1 cellular context compared by ENCODE assay signal in the genomic region with DNA sequence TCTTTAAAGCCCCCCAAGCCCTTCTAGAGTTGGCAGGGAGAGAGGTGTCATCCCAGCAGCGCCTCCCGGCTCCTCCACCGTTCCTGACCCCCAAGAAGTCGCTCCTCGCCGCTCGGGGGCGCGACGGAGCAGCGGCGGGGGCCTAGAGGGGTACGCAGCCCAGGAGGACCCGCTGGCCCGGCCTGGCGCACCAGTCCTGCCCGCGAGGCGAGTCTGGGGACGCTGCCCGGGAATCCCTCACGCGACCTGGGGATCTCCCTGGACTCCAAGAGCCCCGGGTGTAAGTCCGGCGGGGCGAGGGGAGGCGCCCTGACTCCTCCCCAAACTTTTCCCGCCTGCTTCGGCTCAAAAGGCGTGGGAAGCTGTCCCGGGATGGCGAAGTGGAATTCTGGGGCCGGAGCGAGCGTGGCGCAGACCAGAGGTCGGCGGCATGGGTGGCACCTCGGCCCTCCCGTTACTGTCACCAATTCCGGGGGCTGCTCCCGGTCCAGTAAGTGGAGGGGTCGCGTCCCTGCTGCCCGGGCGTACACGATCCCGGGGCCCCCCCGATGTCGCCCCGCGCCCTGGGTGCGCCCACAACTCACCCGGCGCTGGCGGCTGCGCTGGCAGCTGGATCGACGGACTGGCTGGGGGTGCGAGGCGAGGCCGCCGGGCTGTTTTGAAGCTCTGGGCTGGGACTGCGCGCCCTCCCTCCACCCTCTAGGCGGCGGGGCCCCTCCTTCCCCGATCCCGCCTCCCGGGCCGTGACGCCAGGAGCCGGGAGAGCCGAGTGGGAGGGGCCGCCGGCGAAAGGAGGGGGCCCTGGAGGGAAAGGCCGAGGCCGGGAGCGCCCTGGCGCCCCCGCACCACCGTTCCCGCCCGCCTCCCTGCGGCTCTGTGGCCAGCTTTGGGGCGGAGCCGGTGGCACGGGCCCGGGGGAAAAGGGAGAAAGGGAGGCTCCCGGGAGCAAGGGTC.
TF ChIP-seq lines count a peak whose summit lies in the region.

A gene with protein sequence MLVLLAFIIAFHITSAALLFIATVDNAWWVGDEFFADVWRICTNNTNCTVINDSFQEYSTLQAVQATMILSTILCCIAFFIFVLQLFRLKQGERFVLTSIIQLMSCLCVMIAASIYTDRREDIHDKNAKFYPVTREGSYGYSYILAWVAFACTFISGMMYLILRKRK (minus strand): TSS at position 634 of the 954 bp plus-strand sequence. CDS start 32,981 bp downstream, outside the sequence.

TF ChIP-seq in HepG2, 621 proteins besides CTCF, POLR2A, EP300 and RAD21 (continued from another document and continues in another):
- TF ChIP-seq, protein P1, sequence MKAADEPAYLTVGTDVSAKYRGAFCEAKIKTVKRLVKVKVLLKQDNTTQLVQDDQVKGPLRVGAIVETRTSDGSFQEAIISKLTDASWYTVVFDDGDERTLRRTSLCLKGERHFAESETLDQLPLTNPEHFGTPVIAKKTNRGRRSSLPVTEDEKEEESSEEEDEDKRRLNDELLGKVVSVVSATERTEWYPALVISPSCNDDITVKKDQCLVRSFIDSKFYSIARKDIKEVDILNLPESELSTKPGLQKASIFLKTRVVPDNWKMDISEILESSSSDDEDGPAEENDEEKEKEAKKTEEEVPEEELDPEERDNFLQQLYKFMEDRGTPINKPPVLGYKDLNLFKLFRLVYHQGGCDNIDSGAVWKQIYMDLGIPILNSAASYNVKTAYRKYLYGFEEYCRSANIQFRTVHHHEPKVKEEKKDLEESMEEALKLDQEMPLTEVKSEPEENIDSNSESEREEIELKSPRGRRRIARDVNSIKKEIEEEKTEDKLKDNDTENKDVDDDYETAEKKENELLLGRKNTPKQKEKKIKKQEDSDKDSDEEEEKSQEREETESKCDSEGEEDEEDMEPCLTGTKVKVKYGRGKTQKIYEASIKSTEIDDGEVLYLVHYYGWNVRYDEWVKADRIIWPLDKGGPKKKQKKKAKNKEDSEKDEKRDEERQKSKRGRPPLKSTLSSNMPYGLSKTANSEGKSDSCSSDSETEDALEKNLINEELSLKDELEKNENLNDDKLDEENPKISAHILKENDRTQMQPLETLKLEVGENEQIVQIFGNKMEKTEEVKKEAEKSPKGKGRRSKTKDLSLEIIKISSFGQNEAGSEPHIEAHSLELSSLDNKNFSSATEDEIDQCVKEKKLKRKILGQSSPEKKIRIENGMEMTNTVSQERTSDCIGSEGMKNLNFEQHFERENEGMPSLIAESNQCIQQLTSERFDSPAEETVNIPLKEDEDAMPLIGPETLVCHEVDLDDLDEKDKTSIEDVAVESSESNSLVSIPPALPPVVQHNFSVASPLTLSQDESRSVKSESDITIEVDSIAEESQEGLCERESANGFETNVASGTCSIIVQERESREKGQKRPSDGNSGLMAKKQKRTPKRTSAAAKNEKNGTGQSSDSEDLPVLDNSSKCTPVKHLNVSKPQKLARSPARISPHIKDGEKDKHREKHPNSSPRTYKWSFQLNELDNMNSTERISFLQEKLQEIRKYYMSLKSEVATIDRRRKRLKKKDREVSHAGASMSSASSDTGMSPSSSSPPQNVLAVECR (CRISPR knock-in tag; IDR thresholded peaks at IDR 0.05; ENCODE audit: borderline replicate concordance), result peak; percentile 95
- TF ChIP-seq, protein P2, sequence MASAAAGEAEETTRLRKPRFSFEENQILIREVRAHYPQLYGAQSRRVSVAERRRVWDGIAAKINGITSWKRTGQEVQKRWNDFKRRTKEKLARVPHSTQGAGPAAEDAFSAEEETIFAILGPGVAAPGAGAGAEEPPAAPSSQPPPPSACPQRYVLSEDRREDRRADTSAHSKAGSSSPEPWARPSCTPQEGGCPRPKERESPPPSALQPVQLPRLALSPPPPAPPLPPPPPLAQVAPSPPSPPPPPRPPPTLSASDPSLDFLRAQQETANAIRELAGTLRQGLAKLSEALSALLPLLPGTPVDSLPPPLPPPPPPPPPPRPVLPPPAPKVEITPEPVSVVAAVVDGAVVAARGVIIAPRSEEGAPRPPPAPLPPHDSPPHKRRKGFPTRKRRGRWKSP (CRISPR knock-in tag; IDR thresholded peaks at IDR 0.05), result peak; percentile 96
- TF ChIP-seq NAIF1 (CRISPR knock-in tag; IDR thresholded peaks at IDR 0.05; ENCODE audit: borderline replicate concordance), result peak; percentile 43; the same call in 1 of the 2 replicates
- TF ChIP-seq ZFP82 (CRISPR knock-in tag; IDR thresholded peaks at IDR 0.05; ENCODE audit: borderline replicate concordance), result no peak
- peak; percentile 68 for TF ChIP-seq FOXA3 (CRISPR knock-in tag; IDR thresholded peaks at IDR 0.05)
- TF ChIP-seq, protein P3, sequence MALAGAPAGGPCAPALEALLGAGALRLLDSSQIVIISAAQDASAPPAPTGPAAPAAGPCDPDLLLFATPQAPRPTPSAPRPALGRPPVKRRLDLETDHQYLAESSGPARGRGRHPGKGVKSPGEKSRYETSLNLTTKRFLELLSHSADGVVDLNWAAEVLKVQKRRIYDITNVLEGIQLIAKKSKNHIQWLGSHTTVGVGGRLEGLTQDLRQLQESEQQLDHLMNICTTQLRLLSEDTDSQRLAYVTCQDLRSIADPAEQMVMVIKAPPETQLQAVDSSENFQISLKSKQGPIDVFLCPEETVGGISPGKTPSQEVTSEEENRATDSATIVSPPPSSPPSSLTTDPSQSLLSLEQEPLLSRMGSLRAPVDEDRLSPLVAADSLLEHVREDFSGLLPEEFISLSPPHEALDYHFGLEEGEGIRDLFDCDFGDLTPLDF (CRISPR knock-in tag; IDR thresholded peaks at IDR 0.05), result peak; percentile 93
- TF ChIP-seq DNMT1 (CRISPR knock-in tag; IDR thresholded peaks at IDR 0.05), result peak; percentile 88
- peak; percentile 77; the same call in 1 of the 2 replicates for TF ChIP-seq ZNF563 (CRISPR knock-in tag; IDR thresholded peaks at IDR 0.05)
- peak; percentile 92 for TF ChIP-seq TBX2 (CRISPR knock-in tag; IDR thresholded peaks at IDR 0.05; ENCODE audit: borderline replicate concordance)
- no peak for TF ChIP-seq PRMT3 (CRISPR knock-in tag; IDR thresholded peaks at IDR 0.05; ENCODE audit: borderline replicate concordance, low read depth)
- TF ChIP-seq, protein P4, sequence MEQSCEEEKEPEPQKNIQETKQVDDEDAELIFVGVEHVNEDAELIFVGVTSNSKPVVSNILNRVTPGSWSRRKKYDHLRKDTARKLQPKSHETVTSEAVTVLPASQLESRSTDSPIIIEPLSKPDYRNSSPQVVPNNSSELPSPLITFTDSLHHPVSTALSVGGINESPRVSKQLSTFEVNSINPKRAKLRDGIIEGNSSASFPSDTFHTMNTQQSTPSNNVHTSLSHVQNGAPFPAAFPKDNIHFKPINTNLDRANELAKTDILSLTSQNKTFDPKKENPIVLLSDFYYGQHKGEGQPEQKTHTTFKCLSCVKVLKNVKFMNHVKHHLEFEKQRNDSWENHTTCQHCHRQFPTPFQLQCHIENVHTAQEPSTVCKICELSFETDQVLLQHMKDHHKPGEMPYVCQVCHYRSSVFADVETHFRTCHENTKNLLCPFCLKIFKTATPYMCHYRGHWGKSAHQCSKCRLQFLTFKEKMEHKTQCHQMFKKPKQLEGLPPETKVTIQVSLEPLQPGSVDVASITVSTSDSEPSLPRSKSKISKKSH (CRISPR knock-in tag; IDR thresholded peaks at IDR 0.05; ENCODE audit: borderline replicate concordance), result peak; percentile 81; the same call in 1 of the 2 replicates
- no peak; the same call in 1 of the 2 replicates for TF ChIP-seq ZNF367 (CRISPR knock-in tag; IDR thresholded peaks at IDR 0.05; ENCODE audit: borderline replicate concordance)
- peak; percentile 86 for TF ChIP-seq ZNF747 (CRISPR knock-in tag; IDR thresholded peaks at IDR 0.05; ENCODE audit: borderline replicate concordance)
- peak; percentile 64; the same call in 1 of the 2 replicates for TF ChIP-seq RFXANK (CRISPR knock-in tag; IDR thresholded peaks at IDR 0.05)
- TF ChIP-seq FOXK1 (CRISPR knock-in tag; IDR thresholded peaks at IDR 0.05; ENCODE audit: borderline replicate concordance, low read depth), result peak; percentile 36; the same call in 1 of the 2 replicates
- TF ChIP-seq, protein P5, sequence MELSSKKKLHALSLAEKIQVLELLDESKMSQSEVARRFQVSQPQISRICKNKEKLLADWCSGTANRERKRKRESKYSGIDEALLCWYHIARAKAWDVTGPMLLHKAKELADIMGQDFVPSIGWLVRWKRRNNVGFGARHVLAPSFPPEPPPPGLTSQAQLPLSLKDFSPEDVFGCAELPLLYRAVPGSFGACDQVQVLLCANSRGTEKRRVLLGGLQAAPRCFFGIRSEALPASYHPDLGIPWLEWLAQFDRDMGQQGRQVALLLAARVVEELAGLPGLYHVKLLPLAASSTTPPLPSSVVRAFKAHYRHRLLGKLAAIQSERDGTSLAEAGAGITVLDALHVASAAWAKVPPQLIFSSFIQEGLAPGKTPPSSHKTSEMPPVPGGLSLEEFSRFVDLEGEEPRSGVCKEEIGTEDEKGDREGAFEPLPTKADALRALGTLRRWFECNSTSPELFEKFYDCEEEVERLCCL (CRISPR knock-in tag; IDR thresholded peaks at IDR 0.05; ENCODE audit: borderline replicate concordance), result no peak
- TF ChIP-seq ZNF235 (CRISPR knock-in tag; IDR thresholded peaks at IDR 0.05; ENCODE audit: borderline replicate concordance), result peak; percentile 93; the same call in 1 of the 2 replicates
- peak; percentile 62; the same call in 1 of the 2 replicates for TF ChIP-seq MEIS2 (CRISPR knock-in tag; IDR thresholded peaks at IDR 0.05)
- peak; percentile 91 for TF ChIP-seq MTF1 (CRISPR knock-in tag; IDR thresholded peaks at IDR 0.05)
- TF ChIP-seq ZNF124 (CRISPR knock-in tag; IDR thresholded peaks at IDR 0.05), result peak; percentile 42; the same call in 1 of the 2 replicates
- peak; percentile 82 for TF ChIP-seq HOXA3 (CRISPR knock-in tag; IDR thresholded peaks at IDR 0.05)
- no peak for TF ChIP-seq PLRG1 (conservative IDR thresholded peaks at IDR 0.05)
- TF ChIP-seq WIZ (CRISPR knock-in tag; IDR thresholded peaks at IDR 0.05), result peak; percentile 87
- TF ChIP-seq, protein P6, sequence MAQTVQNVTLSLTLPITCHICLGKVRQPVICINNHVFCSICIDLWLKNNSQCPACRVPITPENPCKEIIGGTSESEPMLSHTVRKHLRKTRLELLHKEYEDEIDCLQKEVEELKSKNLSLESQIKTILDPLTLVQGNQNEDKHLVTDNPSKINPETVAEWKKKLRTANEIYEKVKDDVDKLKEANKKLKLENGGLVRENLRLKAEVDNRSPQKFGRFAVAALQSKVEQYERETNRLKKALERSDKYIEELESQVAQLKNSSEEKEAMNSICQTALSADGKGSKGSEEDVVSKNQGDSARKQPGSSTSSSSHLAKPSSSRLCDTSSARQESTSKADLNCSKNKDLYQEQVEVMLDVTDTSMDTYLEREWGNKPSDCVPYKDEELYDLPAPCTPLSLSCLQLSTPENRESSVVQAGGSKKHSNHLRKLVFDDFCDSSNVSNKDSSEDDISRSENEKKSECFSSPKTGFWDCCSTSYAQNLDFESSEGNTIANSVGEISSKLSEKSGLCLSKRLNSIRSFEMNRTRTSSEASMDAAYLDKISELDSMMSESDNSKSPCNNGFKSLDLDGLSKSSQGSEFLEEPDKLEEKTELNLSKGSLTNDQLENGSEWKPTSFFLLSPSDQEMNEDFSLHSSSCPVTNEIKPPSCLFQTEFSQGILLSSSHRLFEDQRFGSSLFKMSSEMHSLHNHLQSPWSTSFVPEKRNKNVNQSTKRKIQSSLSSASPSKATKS (CRISPR knock-in tag; IDR thresholded peaks at IDR 0.05), result no peak; the same call in 1 of the 2 replicates
- TF ChIP-seq, protein P7, sequence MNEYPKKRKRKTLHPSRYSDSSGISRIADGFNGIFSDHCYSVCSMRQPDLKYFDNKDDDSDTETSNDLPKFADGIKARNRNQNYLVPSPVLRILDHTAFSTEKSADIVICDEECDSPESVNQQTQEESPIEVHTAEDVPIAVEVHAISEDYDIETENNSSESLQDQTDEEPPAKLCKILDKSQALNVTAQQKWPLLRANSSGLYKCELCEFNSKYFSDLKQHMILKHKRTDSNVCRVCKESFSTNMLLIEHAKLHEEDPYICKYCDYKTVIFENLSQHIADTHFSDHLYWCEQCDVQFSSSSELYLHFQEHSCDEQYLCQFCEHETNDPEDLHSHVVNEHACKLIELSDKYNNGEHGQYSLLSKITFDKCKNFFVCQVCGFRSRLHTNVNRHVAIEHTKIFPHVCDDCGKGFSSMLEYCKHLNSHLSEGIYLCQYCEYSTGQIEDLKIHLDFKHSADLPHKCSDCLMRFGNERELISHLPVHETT (CRISPR knock-in tag; conservative IDR thresholded peaks at IDR 0.05), result 0 out of 2 replicates have a peak, but pooled peaks have one; percentile 12
- TF ChIP-seq, protein P8, sequence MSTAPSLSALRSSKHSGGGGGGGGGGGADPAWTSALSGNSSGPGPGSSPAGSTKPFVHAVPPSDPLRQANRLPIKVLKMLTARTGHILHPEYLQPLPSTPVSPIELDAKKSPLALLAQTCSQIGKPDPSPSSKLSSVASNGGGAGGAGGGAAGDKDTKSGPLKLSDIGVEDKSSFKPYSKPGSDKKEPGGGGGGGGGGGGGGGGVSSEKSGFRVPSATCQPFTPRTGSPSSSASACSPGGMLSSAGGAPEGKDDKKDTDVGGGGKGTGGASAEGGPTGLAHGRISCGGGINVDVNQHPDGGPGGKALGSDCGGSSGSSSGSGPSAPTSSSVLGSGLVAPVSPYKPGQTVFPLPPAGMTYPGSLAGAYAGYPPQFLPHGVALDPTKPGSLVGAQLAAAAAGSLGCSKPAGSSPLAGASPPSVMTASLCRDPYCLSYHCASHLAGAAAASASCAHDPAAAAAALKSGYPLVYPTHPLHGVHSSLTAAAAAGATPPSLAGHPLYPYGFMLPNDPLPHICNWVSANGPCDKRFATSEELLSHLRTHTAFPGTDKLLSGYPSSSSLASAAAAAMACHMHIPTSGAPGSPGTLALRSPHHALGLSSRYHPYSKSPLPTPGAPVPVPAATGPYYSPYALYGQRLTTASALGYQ (CRISPR knock-in tag; IDR thresholded peaks at IDR 0.05), result peak; percentile 81
- TF ChIP-seq, protein P9, sequence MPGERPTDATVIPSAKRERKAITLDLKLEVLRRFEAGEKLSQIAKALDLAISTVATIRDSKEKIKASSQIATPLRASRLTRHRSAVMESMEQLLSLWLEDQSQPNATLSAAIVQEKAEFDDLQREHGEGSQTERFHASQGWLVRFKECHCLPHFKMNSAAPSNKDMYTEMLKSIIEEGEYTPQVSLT (CRISPR knock-in tag; IDR thresholded peaks at IDR 0.05; ENCODE audit: borderline replicate concordance, low read depth), result no peak; the same call in 1 of the 2 replicates
- TF ChIP-seq, protein P10, sequence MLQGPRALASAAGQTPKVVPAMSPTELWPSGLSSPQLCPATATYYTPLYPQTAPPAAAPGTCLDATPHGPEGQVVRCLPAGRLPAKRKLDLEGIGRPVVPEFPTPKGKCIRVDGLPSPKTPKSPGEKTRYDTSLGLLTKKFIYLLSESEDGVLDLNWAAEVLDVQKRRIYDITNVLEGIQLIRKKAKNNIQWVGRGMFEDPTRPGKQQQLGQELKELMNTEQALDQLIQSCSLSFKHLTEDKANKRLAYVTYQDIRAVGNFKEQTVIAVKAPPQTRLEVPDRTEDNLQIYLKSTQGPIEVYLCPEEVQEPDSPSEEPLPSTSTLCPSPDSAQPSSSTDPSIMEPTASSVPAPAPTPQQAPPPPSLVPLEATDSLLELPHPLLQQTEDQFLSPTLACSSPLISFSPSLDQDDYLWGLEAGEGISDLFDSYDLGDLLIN (CRISPR knock-in tag; IDR thresholded peaks at IDR 0.05; ENCODE audit: borderline replicate concordance), result peak; percentile 27; the same call in 1 of the 2 replicates
- TF ChIP-seq U2AF1 (optimal IDR thresholded peaks at IDR 0.05; ENCODE audit: low read depth, low read length), result peak; percentile 93
- TF ChIP-seq MXD4 (CRISPR knock-in tag; IDR thresholded peaks at IDR 0.05), result peak; percentile 83
- no peak; the same call in 1 of the 2 replicates for TF ChIP-seq ZNF629 (CRISPR knock-in tag; conservative IDR thresholded peaks at IDR 0.05)
- TF ChIP-seq, protein P11, sequence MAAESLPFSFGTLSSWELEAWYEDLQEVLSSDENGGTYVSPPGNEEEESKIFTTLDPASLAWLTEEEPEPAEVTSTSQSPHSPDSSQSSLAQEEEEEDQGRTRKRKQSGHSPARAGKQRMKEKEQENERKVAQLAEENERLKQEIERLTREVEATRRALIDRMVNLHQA (CRISPR knock-in tag; IDR thresholded peaks at IDR 0.05), result no peak
- TF ChIP-seq ERF (CRISPR knock-in tag; IDR thresholded peaks at IDR 0.05), result peak; percentile 89
- no peak for TF ChIP-seq NR2F2 (IDR thresholded peaks at IDR 0.05; ENCODE audit: borderline replicate concordance, low read depth)
- TF ChIP-seq RORA (CRISPR knock-in tag; IDR thresholded peaks at IDR 0.05), result no peak; the same call in 1 of the 2 replicates
- peak; percentile 87 for TF ChIP-seq SAP130 (CRISPR knock-in tag; IDR thresholded peaks at IDR 0.05; ENCODE audit: low read depth)
